Comparison of ENCODE assay signal across 8 cellular contexts in the genomic region with DNA sequence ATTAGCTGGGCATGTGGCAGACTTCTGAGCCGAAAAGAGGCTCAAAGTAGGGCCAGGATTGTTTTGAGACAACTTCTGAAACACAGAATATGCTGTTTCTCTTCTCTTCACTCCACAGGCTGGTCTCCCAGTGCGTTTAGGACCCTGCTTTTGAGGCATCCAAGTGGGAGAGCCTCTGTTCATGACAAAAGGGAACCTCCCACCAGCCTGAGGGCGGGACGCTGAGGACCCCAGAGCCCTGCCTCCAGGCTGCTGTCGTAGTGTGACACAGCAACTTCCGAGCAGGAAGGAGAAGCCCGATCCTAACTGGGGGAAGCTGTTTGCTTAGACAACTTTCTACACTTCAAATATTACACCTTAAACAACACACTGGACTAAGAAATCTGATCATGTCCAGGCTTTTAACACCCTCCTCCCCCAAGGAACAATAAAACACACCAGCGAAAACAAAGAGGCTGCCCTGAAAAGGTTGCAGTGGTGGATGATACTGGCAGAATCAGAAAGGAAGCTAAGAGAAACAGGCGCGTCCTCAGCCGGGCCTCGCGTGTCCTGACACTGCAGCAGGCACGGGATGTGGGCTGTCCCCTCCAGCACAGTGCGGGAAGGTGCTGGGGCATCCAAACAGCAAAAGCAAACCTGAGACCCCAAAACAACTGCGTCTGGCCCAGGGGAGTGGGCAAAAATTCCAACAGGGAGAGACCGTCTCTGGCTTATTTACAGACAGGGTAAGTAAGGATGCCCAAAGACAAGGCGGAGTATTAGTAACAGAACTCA.
DNase-seq lines count a peak whose midpoint lies in the region; FAIRE-seq and TF ChIP-seq lines count a peak whose summit lies in the region.

No MANE protein-coding gene starts in this region.

- DNase-seq in GM10266 (ENCODE audit: extremely low spot score) (peak; percentile 80), H54 (ENCODE audit: insufficient read length, low spot score) (peak; percentile 62), Kasumi-1 (lab: John Stamatoyannopoulos, UW) (peak; percentile 85 to 89), T1000 (lab: John Stamatoyannopoulos, UW) (peak; percentile 13), kidney glomerular epithelial cell (lab: John Stamatoyannopoulos, UW) (no peak)
- peak; percentile 41 to 48 for DNase-seq in stimulated activated CD4-positive, alpha-beta T cell treated with anti-CD3 and anti-CD28 coated beads, Interleukin-4, amount 100 ng/mL, for 4 hours

- no peak for TF ChIP-seq CTCF in GM10266 (IDR thresholded peaks at IDR 0.05; ENCODE audit: control insufficient read depth, insufficient read depth, low read depth, missing control alignments)

- peak; percentile 17; the same call in 1 of the 2 replicates for TF ChIP-seq POLR2A in H54 (IDR thresholded peaks at IDR 0.05; ENCODE audit: low read depth, low read length)

- peak; percentile 90 for FAIRE-seq in H54 (lab: Jason Lieb, UNC)

- peak overlapping the region; percentile 50 for H3K27ac ChIP-seq in cingulate gyrus (ENCODE audit: low read depth, low read length)
- H3K27ac ChIP-seq in layer of hippocampus (ENCODE audit: low read depth, low read length): peak overlapping the region; percentile 59

- H3K27me3 ChIP-seq in layer of hippocampus (ENCODE audit: control insufficient read depth, insufficient read depth, low read length): no peaks in the 10 kb centered on the region
